ENCODE assay signal across 1 cellular context in the genomic region with DNA sequence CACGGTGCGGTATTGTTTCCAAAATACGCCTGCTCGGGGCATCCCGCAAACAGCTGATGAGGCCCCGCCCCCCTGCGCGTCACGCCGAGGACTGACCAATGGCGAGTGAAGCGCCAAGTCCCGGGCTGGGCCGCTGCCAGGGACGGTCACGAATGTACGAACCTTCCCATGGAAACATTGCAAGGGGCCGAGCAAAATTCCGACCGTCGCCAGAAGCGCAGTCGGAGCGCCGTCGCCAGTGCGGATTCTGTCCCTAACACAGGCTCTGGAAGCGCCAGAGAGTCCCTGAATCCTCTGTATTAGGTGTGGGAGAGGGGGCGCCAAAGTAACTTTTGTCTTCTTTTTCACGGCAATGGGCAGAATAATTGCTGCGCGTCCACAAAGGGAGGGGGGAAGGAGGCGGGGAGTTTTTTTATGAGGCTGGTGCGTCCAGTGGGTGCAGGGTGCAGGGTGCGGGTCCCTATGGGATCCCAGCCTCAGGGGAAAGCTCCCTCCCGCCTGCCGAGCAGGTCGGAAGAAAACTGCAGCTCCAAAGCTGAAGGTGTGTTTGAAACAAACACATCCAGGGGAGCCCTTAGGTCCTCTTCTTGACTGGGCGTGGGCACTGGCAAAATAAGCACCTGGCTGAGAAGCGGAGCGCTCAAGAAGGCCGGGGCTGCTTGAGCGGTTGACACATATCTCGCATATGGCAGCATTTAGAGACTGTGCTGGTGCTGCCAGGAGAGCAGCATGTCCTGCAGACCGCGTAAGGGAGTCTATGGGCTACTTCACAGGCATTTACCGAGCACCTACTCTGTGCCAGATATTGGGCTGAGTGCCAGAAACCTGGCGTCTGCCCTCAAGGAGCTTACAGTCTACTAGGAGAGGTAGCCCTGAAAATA.
TF ChIP-seq lines count a peak whose summit lies in the region.

A gene with protein sequence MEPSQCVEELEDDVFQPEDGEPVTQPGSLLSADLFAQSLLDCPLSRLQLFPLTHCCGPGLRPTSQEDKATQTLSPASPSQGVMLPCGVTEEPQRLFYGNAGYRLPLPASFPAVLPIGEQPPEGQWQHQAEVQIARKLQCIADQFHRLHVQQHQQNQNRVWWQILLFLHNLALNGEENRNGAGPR (minus strand): TSS at position 25 of the 881 bp plus-strand sequence. CDS start 2,793 bp downstream, outside the sequence.

TF ChIP-seq in K562, 482 proteins besides CTCF, POLR2A, EP300 and RAD21 (continued from another document and continues in another):
- TF ChIP-seq, protein P1, sequence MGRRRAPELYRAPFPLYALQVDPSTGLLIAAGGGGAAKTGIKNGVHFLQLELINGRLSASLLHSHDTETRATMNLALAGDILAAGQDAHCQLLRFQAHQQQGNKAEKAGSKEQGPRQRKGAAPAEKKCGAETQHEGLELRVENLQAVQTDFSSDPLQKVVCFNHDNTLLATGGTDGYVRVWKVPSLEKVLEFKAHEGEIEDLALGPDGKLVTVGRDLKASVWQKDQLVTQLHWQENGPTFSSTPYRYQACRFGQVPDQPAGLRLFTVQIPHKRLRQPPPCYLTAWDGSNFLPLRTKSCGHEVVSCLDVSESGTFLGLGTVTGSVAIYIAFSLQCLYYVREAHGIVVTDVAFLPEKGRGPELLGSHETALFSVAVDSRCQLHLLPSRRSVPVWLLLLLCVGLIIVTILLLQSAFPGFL (CRISPR knock-in tag; IDR thresholded peaks at IDR 0.05) = no peak
- TF ChIP-seq MYNN (IDR thresholded peaks at IDR 0.05) = peak; percentile 35; the same call in 1 of the 2 replicates
- TF ChIP-seq MYNN (CRISPR knock-in tag; IDR thresholded peaks at IDR 0.05) = no peak
- TF ChIP-seq, protein P2, sequence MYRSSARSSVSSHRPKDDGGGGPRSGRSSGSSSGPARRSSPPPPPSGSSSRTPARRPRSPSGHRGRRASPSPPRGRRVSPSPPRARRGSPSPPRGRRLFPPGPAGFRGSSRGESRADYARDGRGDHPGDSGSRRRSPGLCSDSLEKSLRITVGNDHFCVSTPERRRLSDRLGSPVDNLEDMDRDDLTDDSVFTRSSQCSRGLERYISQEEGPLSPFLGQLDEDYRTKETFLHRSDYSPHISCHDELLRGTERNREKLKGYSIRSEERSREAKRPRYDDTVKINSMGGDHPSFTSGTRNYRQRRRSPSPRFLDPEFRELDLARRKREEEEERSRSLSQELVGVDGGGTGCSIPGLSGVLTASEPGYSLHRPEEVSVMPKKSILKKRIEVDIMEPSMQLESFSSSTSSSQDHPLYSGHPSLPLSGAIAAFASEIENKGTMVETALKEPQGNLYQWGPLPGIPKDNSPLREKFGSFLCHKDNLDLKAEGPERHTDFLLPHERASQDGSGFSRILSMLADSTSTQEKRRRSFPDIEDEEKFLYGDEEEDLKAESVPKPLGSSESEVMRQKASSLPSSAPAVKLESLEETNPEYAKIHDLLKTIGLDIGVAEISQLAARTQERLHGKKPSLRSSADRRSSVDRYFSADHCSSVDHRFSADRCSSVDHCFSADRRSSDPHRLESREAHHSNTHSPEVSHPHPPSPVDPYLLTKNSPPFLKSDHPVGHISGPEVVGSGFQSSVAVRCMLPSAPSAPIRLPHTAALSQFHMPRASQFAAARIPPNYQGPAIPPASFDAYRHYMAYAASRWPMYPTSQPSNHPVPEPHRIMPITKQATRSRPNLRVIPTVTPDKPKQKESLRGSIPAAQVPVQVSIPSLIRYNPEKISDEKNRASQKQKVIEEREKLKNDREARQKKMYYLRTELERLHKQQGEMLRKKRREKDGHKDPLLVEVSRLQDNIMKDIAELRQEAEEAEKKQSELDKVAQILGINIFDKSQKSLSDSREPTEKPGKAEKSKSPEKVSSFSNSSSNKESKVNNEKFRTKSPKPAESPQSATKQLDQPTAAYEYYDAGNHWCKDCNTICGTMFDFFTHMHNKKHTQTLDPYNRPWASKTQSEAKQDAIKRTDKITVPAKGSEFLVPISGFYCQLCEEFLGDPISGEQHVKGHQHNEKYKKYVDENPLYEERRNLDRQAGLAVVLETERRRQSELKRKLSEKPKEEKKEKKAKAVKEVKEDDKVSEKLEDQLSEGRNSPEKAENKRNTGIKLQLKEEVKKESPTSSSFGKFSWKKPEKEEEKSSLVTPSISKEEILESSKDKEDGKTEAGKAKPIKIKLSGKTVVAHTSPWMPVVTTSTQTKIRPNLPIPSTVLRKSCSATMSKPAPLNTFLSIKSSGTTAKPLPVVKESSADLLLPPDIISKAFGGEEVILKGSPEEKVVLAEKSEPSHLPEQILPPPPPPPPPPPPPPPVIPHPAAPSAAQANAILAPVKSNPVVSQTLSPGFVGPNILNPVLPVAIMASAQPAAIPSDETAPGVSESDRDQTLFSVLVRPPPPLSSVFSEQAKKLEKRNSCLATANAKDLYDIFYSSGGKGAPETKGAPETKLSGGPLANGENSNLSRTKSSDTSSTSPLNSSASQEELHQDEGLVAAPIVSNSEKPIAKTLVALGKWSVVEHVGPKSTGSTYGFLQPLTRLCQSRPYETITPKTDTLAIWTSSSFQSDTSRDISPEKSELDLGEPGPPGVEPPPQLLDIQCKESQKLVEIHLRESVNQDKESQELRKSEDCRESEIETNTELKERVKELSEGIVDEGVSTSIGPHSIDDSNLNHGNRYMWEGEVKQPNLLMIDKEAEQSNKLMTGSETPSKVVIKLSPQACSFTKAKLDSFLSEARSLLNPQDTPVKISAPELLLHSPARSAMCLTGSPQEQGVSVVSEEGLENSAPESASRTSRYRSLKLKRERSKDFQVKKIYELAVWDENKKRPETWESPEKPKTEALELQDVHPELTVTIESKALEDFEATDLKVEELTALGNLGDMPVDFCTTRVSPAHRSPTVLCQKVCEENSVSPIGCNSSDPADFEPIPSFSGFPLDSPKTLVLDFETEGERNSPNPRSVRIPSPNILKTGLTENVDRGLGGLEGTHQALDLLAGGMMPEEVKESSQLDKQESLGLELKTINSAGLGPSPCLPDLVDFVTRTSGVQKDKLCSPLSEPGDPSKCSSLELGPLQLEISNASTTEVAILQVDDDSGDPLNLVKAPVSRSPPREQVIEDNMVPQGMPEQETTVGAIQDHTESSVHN (IDR thresholded peaks at IDR 0.05; ENCODE audit: borderline replicate concordance in 1 of 2, low read depth in 1 of 2) = no peak
- TF ChIP-seq, protein P3, sequence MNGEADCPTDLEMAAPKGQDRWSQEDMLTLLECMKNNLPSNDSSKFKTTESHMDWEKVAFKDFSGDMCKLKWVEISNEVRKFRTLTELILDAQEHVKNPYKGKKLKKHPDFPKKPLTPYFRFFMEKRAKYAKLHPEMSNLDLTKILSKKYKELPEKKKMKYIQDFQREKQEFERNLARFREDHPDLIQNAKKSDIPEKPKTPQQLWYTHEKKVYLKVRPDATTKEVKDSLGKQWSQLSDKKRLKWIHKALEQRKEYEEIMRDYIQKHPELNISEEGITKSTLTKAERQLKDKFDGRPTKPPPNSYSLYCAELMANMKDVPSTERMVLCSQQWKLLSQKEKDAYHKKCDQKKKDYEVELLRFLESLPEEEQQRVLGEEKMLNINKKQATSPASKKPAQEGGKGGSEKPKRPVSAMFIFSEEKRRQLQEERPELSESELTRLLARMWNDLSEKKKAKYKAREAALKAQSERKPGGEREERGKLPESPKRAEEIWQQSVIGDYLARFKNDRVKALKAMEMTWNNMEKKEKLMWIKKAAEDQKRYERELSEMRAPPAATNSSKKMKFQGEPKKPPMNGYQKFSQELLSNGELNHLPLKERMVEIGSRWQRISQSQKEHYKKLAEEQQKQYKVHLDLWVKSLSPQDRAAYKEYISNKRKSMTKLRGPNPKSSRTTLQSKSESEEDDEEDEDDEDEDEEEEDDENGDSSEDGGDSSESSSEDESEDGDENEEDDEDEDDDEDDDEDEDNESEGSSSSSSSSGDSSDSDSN (IDR thresholded peaks at IDR 0.05; ENCODE audit: borderline replicate concordance in 1 of 2, low read depth in 2 of 2, low read length in 2 of 2) = no peak
- TF ChIP-seq ZEB2 (IDR thresholded peaks at IDR 0.05) = peak; percentile 63
- no peak for TF ChIP-seq ERF (CRISPR knock-in tag; IDR thresholded peaks at IDR 0.05)
- TF ChIP-seq, protein P4, sequence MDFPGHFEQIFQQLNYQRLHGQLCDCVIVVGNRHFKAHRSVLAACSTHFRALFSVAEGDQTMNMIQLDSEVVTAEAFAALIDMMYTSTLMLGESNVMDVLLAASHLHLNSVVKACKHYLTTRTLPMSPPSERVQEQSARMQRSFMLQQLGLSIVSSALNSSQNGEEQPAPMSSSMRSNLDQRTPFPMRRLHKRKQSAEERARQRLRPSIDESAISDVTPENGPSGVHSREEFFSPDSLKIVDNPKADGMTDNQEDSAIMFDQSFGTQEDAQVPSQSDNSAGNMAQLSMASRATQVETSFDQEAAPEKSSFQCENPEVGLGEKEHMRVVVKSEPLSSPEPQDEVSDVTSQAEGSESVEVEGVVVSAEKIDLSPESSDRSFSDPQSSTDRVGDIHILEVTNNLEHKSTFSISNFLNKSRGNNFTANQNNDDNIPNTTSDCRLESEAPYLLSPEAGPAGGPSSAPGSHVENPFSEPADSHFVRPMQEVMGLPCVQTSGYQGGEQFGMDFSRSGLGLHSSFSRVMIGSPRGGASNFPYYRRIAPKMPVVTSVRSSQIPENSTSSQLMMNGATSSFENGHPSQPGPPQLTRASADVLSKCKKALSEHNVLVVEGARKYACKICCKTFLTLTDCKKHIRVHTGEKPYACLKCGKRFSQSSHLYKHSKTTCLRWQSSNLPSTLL (IDR thresholded peaks at IDR 0.05) = no peak
- TF ChIP-seq, protein P5, sequence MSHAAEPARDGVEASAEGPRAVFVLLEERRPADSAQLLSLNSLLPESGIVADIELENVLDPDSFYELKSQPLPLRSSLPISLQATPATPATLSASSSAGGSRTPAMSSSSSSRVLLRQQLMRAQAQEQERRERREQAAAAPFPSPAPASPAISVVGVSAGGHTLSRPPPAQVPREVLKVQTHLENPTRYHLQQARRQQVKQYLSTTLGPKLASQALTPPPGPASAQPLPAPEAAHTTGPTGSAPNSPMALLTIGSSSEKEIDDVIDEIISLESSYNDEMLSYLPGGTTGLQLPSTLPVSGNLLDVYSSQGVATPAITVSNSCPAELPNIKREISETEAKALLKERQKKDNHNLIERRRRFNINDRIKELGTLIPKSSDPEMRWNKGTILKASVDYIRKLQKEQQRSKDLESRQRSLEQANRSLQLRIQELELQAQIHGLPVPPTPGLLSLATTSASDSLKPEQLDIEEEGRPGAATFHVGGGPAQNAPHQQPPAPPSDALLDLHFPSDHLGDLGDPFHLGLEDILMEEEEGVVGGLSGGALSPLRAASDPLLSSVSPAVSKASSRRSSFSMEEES (CRISPR knock-in tag; IDR thresholded peaks at IDR 0.05) = no peak
- TF ChIP-seq E2F3 (CRISPR knock-in tag; IDR thresholded peaks at IDR 0.05) = no peak
- TF ChIP-seq, protein P6, sequence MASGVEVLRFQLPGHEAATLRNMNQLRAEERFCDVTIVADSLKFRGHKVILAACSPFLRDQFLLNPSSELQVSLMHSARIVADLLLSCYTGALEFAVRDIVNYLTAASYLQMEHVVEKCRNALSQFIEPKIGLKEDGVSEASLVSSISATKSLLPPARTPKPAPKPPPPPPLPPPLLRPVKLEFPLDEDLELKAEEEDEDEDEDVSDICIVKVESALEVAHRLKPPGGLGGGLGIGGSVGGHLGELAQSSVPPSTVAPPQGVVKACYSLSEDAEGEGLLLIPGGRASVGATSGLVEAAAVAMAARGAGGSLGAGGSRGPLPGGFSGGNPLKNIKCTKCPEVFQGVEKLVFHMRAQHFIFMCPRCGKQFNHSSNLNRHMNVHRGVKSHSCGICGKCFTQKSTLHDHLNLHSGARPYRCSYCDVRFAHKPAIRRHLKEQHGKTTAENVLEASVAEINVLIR (CRISPR knock-in tag; IDR thresholded peaks at IDR 0.05) = peak; percentile 70
- TF ChIP-seq, protein P7, sequence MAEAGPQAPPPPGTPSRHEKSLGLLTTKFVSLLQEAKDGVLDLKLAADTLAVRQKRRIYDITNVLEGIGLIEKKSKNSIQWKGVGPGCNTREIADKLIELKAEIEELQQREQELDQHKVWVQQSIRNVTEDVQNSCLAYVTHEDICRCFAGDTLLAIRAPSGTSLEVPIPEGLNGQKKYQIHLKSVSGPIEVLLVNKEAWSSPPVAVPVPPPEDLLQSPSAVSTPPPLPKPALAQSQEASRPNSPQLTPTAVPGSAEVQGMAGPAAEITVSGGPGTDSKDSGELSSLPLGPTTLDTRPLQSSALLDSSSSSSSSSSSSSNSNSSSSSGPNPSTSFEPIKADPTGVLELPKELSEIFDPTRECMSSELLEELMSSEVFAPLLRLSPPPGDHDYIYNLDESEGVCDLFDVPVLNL (CRISPR knock-in tag; IDR thresholded peaks at IDR 0.05; ENCODE audit: low read depth) = no peak
- TF ChIP-seq CCAR2 (IDR thresholded peaks at IDR 0.05; ENCODE audit: low read depth, low read length) = no peak
- no peak for TF ChIP-seq MEF2A (IDR thresholded peaks at IDR 0.05; ENCODE audit: control insufficient read depth, low read depth, low read length)
- peak; percentile 94 for TF ChIP-seq FOXM1 (IDR thresholded peaks at IDR 0.05; ENCODE audit: low read depth)
- no peak for TF ChIP-seq FOXM1 (CRISPR knock-in tag; IDR thresholded peaks at IDR 0.05; ENCODE audit: low read depth)
- TF ChIP-seq ZKSCAN3 (CRISPR knock-in tag; IDR thresholded peaks at IDR 0.05) = no peak
- TF ChIP-seq, protein P8, sequence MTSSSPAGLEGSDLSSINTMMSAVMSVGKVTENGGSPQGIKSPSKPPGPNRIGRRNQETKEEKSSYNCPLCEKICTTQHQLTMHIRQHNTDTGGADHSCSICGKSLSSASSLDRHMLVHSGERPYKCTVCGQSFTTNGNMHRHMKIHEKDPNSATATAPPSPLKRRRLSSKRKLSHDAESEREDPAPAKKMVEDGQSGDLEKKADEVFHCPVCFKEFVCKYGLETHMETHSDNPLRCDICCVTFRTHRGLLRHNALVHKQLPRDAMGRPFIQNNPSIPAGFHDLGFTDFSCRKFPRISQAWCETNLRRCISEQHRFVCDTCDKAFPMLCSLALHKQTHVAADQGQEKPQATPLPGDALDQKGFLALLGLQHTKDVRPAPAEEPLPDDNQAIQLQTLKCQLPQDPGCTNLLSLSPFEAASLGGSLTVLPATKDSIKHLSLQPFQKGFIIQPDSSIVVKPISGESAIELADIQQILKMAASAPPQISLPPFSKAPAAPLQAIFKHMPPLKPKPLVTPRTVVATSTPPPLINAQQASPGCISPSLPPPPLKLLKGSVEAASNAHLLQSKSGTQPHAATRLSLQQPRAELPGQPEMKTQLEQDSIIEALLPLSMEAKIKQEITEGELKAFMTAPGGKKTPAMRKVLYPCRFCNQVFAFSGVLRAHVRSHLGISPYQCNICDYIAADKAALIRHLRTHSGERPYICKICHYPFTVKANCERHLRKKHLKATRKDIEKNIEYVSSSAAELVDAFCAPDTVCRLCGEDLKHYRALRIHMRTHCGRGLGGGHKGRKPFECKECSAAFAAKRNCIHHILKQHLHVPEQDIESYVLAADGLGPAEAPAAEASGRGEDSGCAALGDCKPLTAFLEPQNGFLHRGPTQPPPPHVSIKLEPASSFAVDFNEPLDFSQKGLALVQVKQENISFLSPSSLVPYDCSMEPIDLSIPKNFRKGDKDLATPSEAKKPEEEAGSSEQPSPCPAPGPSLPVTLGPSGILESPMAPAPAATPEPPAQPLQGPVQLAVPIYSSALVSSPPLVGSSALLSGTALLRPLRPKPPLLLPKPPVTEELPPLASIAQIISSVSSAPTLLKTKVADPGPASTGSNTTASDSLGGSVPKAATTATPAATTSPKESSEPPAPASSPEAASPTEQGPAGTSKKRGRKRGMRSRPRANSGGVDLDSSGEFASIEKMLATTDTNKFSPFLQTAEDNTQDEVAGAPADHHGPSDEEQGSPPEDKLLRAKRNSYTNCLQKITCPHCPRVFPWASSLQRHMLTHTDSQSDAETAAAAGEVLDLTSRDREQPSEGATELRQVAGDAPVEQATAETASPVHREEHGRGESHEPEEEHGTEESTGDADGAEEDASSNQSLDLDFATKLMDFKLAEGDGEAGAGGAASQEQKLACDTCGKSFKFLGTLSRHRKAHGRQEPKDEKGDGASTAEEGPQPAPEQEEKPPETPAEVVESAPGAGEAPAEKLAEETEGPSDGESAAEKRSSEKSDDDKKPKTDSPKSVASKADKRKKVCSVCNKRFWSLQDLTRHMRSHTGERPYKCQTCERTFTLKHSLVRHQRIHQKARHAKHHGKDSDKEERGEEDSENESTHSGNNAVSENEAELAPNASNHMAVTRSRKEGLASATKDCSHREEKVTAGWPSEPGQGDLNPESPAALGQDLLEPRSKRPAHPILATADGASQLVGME (CRISPR knock-in tag; IDR thresholded peaks at IDR 0.05) = no peak
- no peak for TF ChIP-seq ZNF263 (CRISPR knock-in tag; IDR thresholded peaks at IDR 0.05; ENCODE audit: borderline replicate concordance)
- no peak for TF ChIP-seq ZC3H8 (IDR thresholded peaks at IDR 0.05)
- TF ChIP-seq ZNF347 (CRISPR knock-in tag; IDR thresholded peaks at IDR 0.05; ENCODE audit: low read depth) = no peak
